19 cellular contexts compared by ENCODE assay signal in genomic region chr4:124980276-124980752, GRCh38.
DNase-seq lines count a peak whose midpoint lies in the region; ATAC-seq, FAIRE-seq and TF ChIP-seq lines count a peak whose summit lies in the region.
"Had no signal": no experiment of that assay in that cellular context is flagged by ENCODE, and none has a peak within 500 bp of the region (broad histone marks: within the 10 kb centered on the region; RNA-seq: fewer than 3 reads in every experiment).

No MANE protein-coding gene starts in this region.

- no peak overlapping the region for H3K27ac ChIP-seq in GM23338 (ENCODE audit: low read depth)
- H3K27ac ChIP-seq: BLaER1, coronary artery, tibial nerve had no signal

- TF ChIP-seq CTCF in GM23338 (conservative IDR thresholded peaks at IDR 0.05; ENCODE audit: low read depth in 2 of 2) (no peak), epithelial cell of esophagus (IDR thresholded peaks at IDR 0.05; ENCODE audit: insufficient read depth, low read depth, low read length, missing control alignments) (no peak)

- H3K4me2 ChIP-seq in GM23338 = no peak overlapping the region
- H3K4me2 ChIP-seq: BLaER1 had no signal

- no peaks in the 10 kb centered on the region for H3K27me3 ChIP-seq in GM23338 (ENCODE audit: insufficient read depth)
- H3K27me3 ChIP-seq: BLaER1, tibial nerve had no signal

- H3K4me3 ChIP-seq in GM23338 (no peak overlapping the region), epithelial cell of esophagus (ENCODE audit: low read length) (no peak overlapping the region)
- H3K4me3 ChIP-seq: BLaER1, coronary artery, HAP-1, tibial nerve had no signal

- no peak overlapping the region for H3K4me3 Mint-ChIP-seq in GM23338
- H3K4me3 Mint-ChIP-seq: activated CD4-positive, alpha-beta T cell treated with anti-CD3 and anti-CD28 coated beads for 36 hours; memory B cell; nephron had no signal

- H3K4me1 ChIP-seq in GM23338 (ENCODE audit: insufficient read depth) = no peaks in the 10 kb centered on the region
- H3K4me1 ChIP-seq: BLaER1, HAP-1, tibial nerve had no signal

- H3K27ac Mint-ChIP-seq in GM23338 = no peak overlapping the region
- H3K27ac Mint-ChIP-seq: activated CD4-positive, alpha-beta T cell treated with anti-CD3 and anti-CD28 coated beads for 36 hours; memory B cell; nephron had no signal

- no peaks in the 10 kb centered on the region for H3K36me3 ChIP-seq in GM23338 (ENCODE audit: insufficient read depth)
- H3K36me3 ChIP-seq: BLaER1, HAP-1, tibial nerve had no signal

- no peak for FAIRE-seq in RCC 7860 (lab: Jason Lieb, UNC)

- DNase-seq in GM23338 (ENCODE audit: low spot score) (no peak), RCC 7860 (ENCODE audit: low spot score) (peak; percentile 4), epithelial cell of esophagus (ENCODE audit: low read depth) (peak; percentile 64), renal cortical epithelial cell (ENCODE audit: low read depth) (peak; percentile 2), NCI-H187 (lab: John Stamatoyannopoulos, UW) (no peak), NCI-H345 treated with DMSO at 0.1 percent for 48 hours (lab: John Stamatoyannopoulos, UW; ENCODE audit: unreplicated experiment) (no peak)
- no peak for DNase-seq in stimulated activated CD4-positive, alpha-beta T cell treated with anti-CD3 and anti-CD28 coated beads, Interleukin-4, amount 100 ng/mL, for 4 hours
- DNase-seq: activated CD4-positive, alpha-beta T cell treated with anti-CD3 and anti-CD28 coated beads for 36 hours; activated CD8-positive, alpha-beta memory T cell treated with anti-CD3 and anti-CD28 coated beads, Interleukin-2, amount 50 U/mL, for 48 hours; activated gamma-delta T cell treated with Interleukin-2 at 50 U/mL for 16 hours; glutamatergic neuron; NCI-H345; stimulated activated naive CD4-positive, alpha-beta T cell treated with Interleukin-2 at 50 U/mL for 16 hours had no signal

- no peaks in the 10 kb centered on the region for H3K9me2 ChIP-seq in GM23338 (ENCODE audit: insufficient read depth)

- H3F3A ChIP-seq in GM23338 (replicated peaks; ENCODE audit: low read depth) = no peaks in the 10 kb centered on the region

- H3K4me1 Mint-ChIP-seq in GM23338 = peaks cover 4% of the 10 kb centered on the region; the same call in 2 of the 3 replicates
- H3K4me1 Mint-ChIP-seq: activated CD4-positive, alpha-beta T cell treated with anti-CD3 and anti-CD28 coated beads for 36 hours; memory B cell; nephron had no signal

- ATAC-seq in GM23338 = no peak
- ATAC-seq: activated CD4-positive, alpha-beta T cell treated with anti-CD3 and anti-CD28 coated beads for 36 hours had no signal

- H3K27me3 Mint-ChIP-seq in GM23338 (ENCODE audit: insufficient read depth, low read depth, poor library complexity) = no peaks in the 10 kb centered on the region
- H3K27me3 Mint-ChIP-seq: activated CD4-positive, alpha-beta T cell treated with anti-CD3 and anti-CD28 coated beads for 36 hours; memory B cell had no signal

- no peaks in the 10 kb centered on the region for H4K20me1 ChIP-seq in GM23338 (replicated peaks; ENCODE audit: insufficient read depth)
- H4K20me1 ChIP-seq: BLaER1 had no signal

- 0 out of 2 replicates have a peak overlapping the region, but pooled peaks have one; percentile 8 for H2AFZ ChIP-seq in GM23338

- no peaks in the 10 kb centered on the region for H3K79me2 ChIP-seq in GM23338 (replicated peaks; ENCODE audit: insufficient read depth)

- H3K9me3 Mint-ChIP-seq in GM23338 = no peaks in the 10 kb centered on the region
- H3K9me3 Mint-ChIP-seq: nephron had no signal

- no peaks in the 10 kb centered on the region for H3K36me3 Mint-ChIP-seq in GM23338 (ENCODE audit: low read depth)
- H3K36me3 Mint-ChIP-seq: memory B cell had no signal

TF ChIP-seq in GM23338, 12 proteins besides CTCF, POLR2A, EP300 and RAD21 (continues in another document):
- TF ChIP-seq JUNB (IDR thresholded peaks at IDR 0.05; ENCODE audit: unreplicated experiment) = no peak
- no peak for TF ChIP-seq EZH2 (IDR thresholded peaks at IDR 0.05; ENCODE audit: low read depth, unreplicated experiment)
- no peak for TF ChIP-seq STAT1 (IDR thresholded peaks at IDR 0.05; ENCODE audit: unreplicated experiment)
- TF ChIP-seq NANOG (IDR thresholded peaks at IDR 0.05; ENCODE audit: borderline replicate concordance) = no peak
- TF ChIP-seq ZNF331 (CRISPR knock-in tag; IDR thresholded peaks at IDR 0.05; ENCODE audit: low read depth) = no peak
- TF ChIP-seq EZH2phosphoT487 (IDR thresholded peaks at IDR 0.05; ENCODE audit: unreplicated experiment) = no peak
- no peak for TF ChIP-seq REST (IDR thresholded peaks at IDR 0.05; ENCODE audit: unreplicated experiment)
- no peak for TF ChIP-seq ZNF462 (CRISPR knock-in tag; IDR thresholded peaks at IDR 0.05)

Comparison
In these comparisons a context has a peak if more than half of its experiments do, and no peak if none do; other contexts are left out.
1. DNase-seq: peak in RCC 7860 (single experiment), epithelial cell of esophagus (single experiment) and renal cortical epithelial cell (single experiment); none in GM23338 (single experiment), NCI-H187 (0 of 2), stimulated activated CD4-positive, alpha-beta T cell treated with anti-CD3 and anti-CD28 coated beads, Interleukin-4, amount 100 ng/mL, for 4 hours (0 of 2) and NCI-H345 treated with DMSO at 0.1 percent for 48 hours (single experiment).